17 cellular contexts compared by ENCODE assay signal in genomic region chr11:25860677-25861445, GRCh38.
A peak's percentile ranks its signal among the peaks of the same experiment; 100 is the strongest.
DNase-seq lines count a peak whose midpoint lies in the region; ATAC-seq, FAIRE-seq and TF ChIP-seq lines count a peak whose summit lies in the region.
"Had no signal": no experiment of that assay in that cellular context is flagged by ENCODE, and none has a peak within 500 bp of the region (broad histone marks: within the 10 kb centered on the region; RNA-seq: fewer than 3 reads in every experiment).

No MANE protein-coding gene starts in this region.

- H3K36me3 ChIP-seq in astrocyte (ENCODE audit: insufficient read depth, low read length) (no peaks in the 10 kb centered on the region), small intestine (ENCODE audit: control insufficient read depth in 2 of 2, insufficient read depth in 2 of 2, low read length in 2 of 2) (no peaks in the 10 kb centered on the region), thyroid gland (no peaks in the 10 kb centered on the region)

- H2AFZ ChIP-seq in astrocyte (ENCODE audit: low read depth, low read length): no peak overlapping the region

- H4K20me1 ChIP-seq in astrocyte (ENCODE audit: insufficient read depth, low read length): no peaks in the 10 kb centered on the region

- H3K79me2 ChIP-seq in astrocyte (ENCODE audit: insufficient read depth, low read length): no peaks in the 10 kb centered on the region

- no peak for FAIRE-seq in astrocyte (lab: Jason Lieb, UNC)
- FAIRE-seq in small intestine (lab: Jason Lieb, UNC): no peak
- FAIRE-seq: A204.1, GM18507 had no signal

- POLR2A ChIA-PET in activated CD4-positive, alpha-beta T cell treated with anti-CD3 and anti-CD28 coated beads for 36 hours (lab: Charles Lee): no interaction called here

- H3K27me3 ChIP-seq in astrocyte (ENCODE audit: insufficient read depth, low read length) (no peaks in the 10 kb centered on the region), small intestine (ENCODE audit: control insufficient read depth in 2 of 2, insufficient read depth in 2 of 2, low read length in 2 of 2) (no peaks in the 10 kb centered on the region), thyroid gland (no peaks in the 10 kb centered on the region)

- no peak for TF ChIP-seq POLR2A in thyroid gland (IDR thresholded peaks at IDR 0.05)

- H3K4me2 ChIP-seq in astrocyte (ENCODE audit: low read length): no peak overlapping the region
- H3K4me2 ChIP-seq: KMS-11 had no signal

- peak in 2 of 3 experiments; percentile 21 to 81 for DNase-seq in NCI-H1417 (lab: John Stamatoyannopoulos, UW)
- no peak for DNase-seq in NCI-H1417 treated with DMSO at 0.1 percent for 48 hours (lab: John Stamatoyannopoulos, UW)
- peak; percentile 3 for DNase-seq in astrocyte (ENCODE audit: low read depth)
- DNase-seq in fibroblast of villous mesenchyme (ENCODE audit: low read depth): peak; percentile 14
- DNase-seq in small intestine: peak; percentile 78
- no peak for DNase-seq in activated CD4-positive, alpha-beta T cell treated with anti-CD3 and anti-CD28 coated beads for 36 hours
- DNase-seq in thyroid gland: no peak
- DNase-seq: activated naive CD4-positive, alpha-beta T cell; mesendoderm; stimulated activated CD4-positive, alpha-beta T cell treated with anti-CD3 and anti-CD28 coated beads, Interleukin-12 subunit alpha, Interleukin-12 subunit beta, amount 100 ng/mL, for 4 hours; substantia nigra had no signal

- no peaks in the 10 kb centered on the region for H3K36me3 Mint-ChIP-seq in astrocyte (ENCODE audit: low read depth, unreplicated experiment)
- no peaks in the 10 kb centered on the region for H3K36me3 Mint-ChIP-seq in activated CD4-positive, alpha-beta T cell treated with anti-CD3 and anti-CD28 coated beads for 36 hours (ENCODE audit: low read depth)

- no peak overlapping the region for H3K27ac Mint-ChIP-seq in astrocyte (ENCODE audit: unreplicated experiment)
- no peak overlapping the region for H3K27ac Mint-ChIP-seq in activated CD4-positive, alpha-beta T cell treated with anti-CD3 and anti-CD28 coated beads for 36 hours

- ATAC-seq in activated CD4-positive, alpha-beta T cell treated with anti-CD3 and anti-CD28 coated beads for 36 hours: no peak
- ATAC-seq in HG02610 (IDR thresholded peaks at IDR 0.05; ENCODE audit: unreplicated experiment): no peak
- ATAC-seq: SK-N-SH treated with all-trans-retinoic acid at 6 μM for 48 hours had no signal

- no peak overlapping the region for H3K4me3 Mint-ChIP-seq in astrocyte (ENCODE audit: unreplicated experiment)
- H3K4me3 Mint-ChIP-seq in activated CD4-positive, alpha-beta T cell treated with anti-CD3 and anti-CD28 coated beads for 36 hours: no peak overlapping the region

- H3K9ac ChIP-seq in astrocyte (ENCODE audit: low read length): no peak overlapping the region
- H3K9ac ChIP-seq: KMS-11 had no signal

- H3K4me3 ChIP-seq in astrocyte (ENCODE audit: insufficient read depth, low read depth, low read length): no peak overlapping the region
- no peak overlapping the region for H3K4me3 ChIP-seq in fibroblast of villous mesenchyme (ENCODE audit: low read depth, low read length)
- no peak overlapping the region for H3K4me3 ChIP-seq in small intestine (ENCODE audit: low read depth in 1 of 2, low read length in 2 of 2)
- no peak overlapping the region for H3K4me3 ChIP-seq in thyroid gland (replicated peaks in 1 of 3)

- no peak overlapping the region for H3K27ac ChIP-seq in astrocyte (ENCODE audit: low read depth, low read length)
- no peak overlapping the region for H3K27ac ChIP-seq in small intestine (ENCODE audit: low read depth in 1 of 2, low read length in 1 of 2)
- H3K27ac ChIP-seq in thyroid gland: no peak overlapping the region
- H3K27ac ChIP-seq: epithelial cell of prostate, KMS-11 had no signal

- TF ChIP-seq CTCF in astrocyte (IDR thresholded peaks at IDR 0.05; ENCODE audit: insufficient read depth, low read depth, low read length) (no peak), fibroblast of villous mesenchyme (IDR thresholded peaks at IDR 0.05; ENCODE audit: insufficient read depth, low read depth, low read length) (no peak), thyroid gland (IDR thresholded peaks at IDR 0.05) (no peak)

- H3K4me1 Mint-ChIP-seq in astrocyte (ENCODE audit: low read depth, unreplicated experiment): peaks cover 3% of the 10 kb centered on the region
- no peaks in the 10 kb centered on the region for H3K4me1 Mint-ChIP-seq in activated CD4-positive, alpha-beta T cell treated with anti-CD3 and anti-CD28 coated beads for 36 hours

- no peaks in the 10 kb centered on the region for H3K27me3 Mint-ChIP-seq in astrocyte (ENCODE audit: low read depth, unreplicated experiment)
- H3K27me3 Mint-ChIP-seq in activated CD4-positive, alpha-beta T cell treated with anti-CD3 and anti-CD28 coated beads for 36 hours: no peaks in the 10 kb centered on the region

- CTCF ChIA-PET in activated CD4-positive, alpha-beta T cell treated with anti-CD3 and anti-CD28 coated beads for 36 hours (lab: Charles Lee): no interaction called here

- no peaks in the 10 kb centered on the region for H3K9me3 ChIP-seq in astrocyte (ENCODE audit: insufficient read depth, low read depth, low read length)
- no peaks in the 10 kb centered on the region for H3K9me3 ChIP-seq in small intestine (ENCODE audit: control insufficient read depth, low read depth)
- H3K9me3 ChIP-seq in thyroid gland: no peaks in the 10 kb centered on the region

- 18 to 46% (median 21%) methylated on average over 2 of the region's 2 CpGs for WGBS in small intestine, 3 donors
- WGBS in thyroid gland, 2 donors: 63 to 68% methylated on average over 2 of the region's 2 CpGs

- intact Hi-C loops in activated CD4-positive, alpha-beta T cell treated with anti-CD3 and anti-CD28 coated beads for 36 hours (cut with DNase I, micrococcal nuclease): no loop called here
- intact Hi-C loops in thyroid gland (cut with DNase I): no loop called here

- no peaks in the 10 kb centered on the region for H3K9me3 Mint-ChIP-seq in astrocyte (ENCODE audit: unreplicated experiment)
- peaks cover 2% of the 10 kb centered on the region for H3K9me3 Mint-ChIP-seq in activated CD4-positive, alpha-beta T cell treated with anti-CD3 and anti-CD28 coated beads for 36 hours (ENCODE audit: low read depth)

- H3K4me1 ChIP-seq in astrocyte (ENCODE audit: insufficient read depth, low read length) (no peaks in the 10 kb centered on the region), small intestine (ENCODE audit: control insufficient read depth in 2 of 2, insufficient read depth in 1 of 2, low read depth in 1 of 2, low read length in 1 of 2) (no peaks in the 10 kb centered on the region), thyroid gland (peaks cover 0 to 6% of the 10 kb centered on the region in 2 donors)

Comparison
In these comparisons a context has a peak if more than half of its experiments do, and no peak if none do; other contexts are left out.
1. DNase-seq: peak in NCI-H1417 (2 of 3), astrocyte (single experiment), fibroblast of villous mesenchyme (single experiment) and small intestine (single experiment); none in NCI-H1417 treated with DMSO at 0.1 percent for 48 hours (single experiment), activated CD4-positive, alpha-beta T cell treated with anti-CD3 and anti-CD28 coated beads for 36 hours (single experiment) and thyroid gland (0 of 2).